ENCODE assay signal across 1 cellular context in genomic region chr4:17817027-17817426, GRCh38.
TF ChIP-seq lines count a peak whose summit lies in the region.

No MANE protein-coding gene starts in this region.

TF ChIP-seq in GM12878, 131 proteins besides CTCF, POLR2A, EP300 and RAD21 (continued from another document):
- TF ChIP-seq SRF (IDR thresholded peaks at IDR 0.05; ENCODE audit: low read depth in 2 of 2, low read length in 2 of 2) (no peak), SUZ12 (IDR thresholded peaks at IDR 0.05; ENCODE audit: unreplicated experiment) (no peak), MTA3 (IDR thresholded peaks at IDR 0.05; ENCODE audit: borderline replicate concordance, low read length) (no peak), MEF2A (IDR thresholded peaks at IDR 0.05; ENCODE audit: insufficient read depth, low read depth, low read length) (0 out of 2 replicates have a peak, but pooled peaks have one; percentile 13), ZNF384 (IDR thresholded peaks at IDR 0.05; ENCODE audit: borderline replicate concordance, low read depth, low read length) (no peak), SIN3A (IDR thresholded peaks at IDR 0.05; ENCODE audit: low read depth, low read length) (no peak), NR2C2 (IDR thresholded peaks at IDR 0.05; ENCODE audit: borderline replicate concordance, control insufficient read depth, insufficient read length, low read depth) (no peak), IRF4 (IDR thresholded peaks at IDR 0.05; ENCODE audit: low read depth, low read length) (no peak), PBX3 (IDR thresholded peaks at IDR 0.05; ENCODE audit: insufficient replicate concordance, low read depth, low read length) (no peak), ZNF274 (IDR thresholded peaks at IDR 0.05; ENCODE audit: insufficient read depth, insufficient read length) (no peak), BCL3 (IDR thresholded peaks at IDR 0.05; ENCODE audit: borderline replicate concordance, insufficient read depth, low read depth, low read length, poor library complexity, severe bottlenecking) (no peak), SMC3 (IDR thresholded peaks at IDR 0.05; ENCODE audit: borderline replicate concordance, low read length) (peak; percentile 46; the same call in 1 of the 2 replicates), ZNF592 (IDR thresholded peaks at IDR 0.05) (no peak), GABPA (IDR thresholded peaks at IDR 0.05; ENCODE audit: low read depth) (no peak), RAD51 (IDR thresholded peaks at IDR 0.05) (no peak), SMARCA5 (IDR thresholded peaks at IDR 0.05) (peak; percentile 58; the same call in 1 of the 2 replicates), IKZF1 (conservative IDR thresholded peaks at IDR 0.05) (no peak), CREB1 (IDR thresholded peaks at IDR 0.05; ENCODE audit: low read depth) (no peak)
